In genomic region chr14:21902561-21903199, GRCh38 we compare ENCODE assay signal across 9 cellular contexts.
DNase-seq lines count a peak whose midpoint lies in the region; ATAC-seq and FAIRE-seq lines count a peak whose summit lies in the region.
"Had no signal": no experiment of that assay in that cellular context is flagged by ENCODE, and none has a peak within 500 bp of the region (broad histone marks: within the 10 kb centered on the region; RNA-seq: fewer than 3 reads in every experiment).

No MANE protein-coding gene starts in this region.

- DNase-seq in T-helper 17 cell, result no peak
- peak; percentile 47 for DNase-seq in dermis blood vessel endothelial cell
- DNase-seq in small intestine, result peak; percentile 4
- no peak for DNase-seq in GM19240 (ENCODE audit: insufficient read length, low spot score)
- no peak for DNase-seq in D341Med (ENCODE audit: low spot score)
- no peak for DNase-seq in cerebellar nuclear complex (lab: John Stamatoyannopoulos, UW)
- DNase-seq: stimulated activated CD4-positive, alpha-beta T cell treated with anti-CD3 and anti-CD28 coated beads, Interleukin-2, amount 100 ng/mL, for 48 hours had no signal

- H3K4me1 Mint-ChIP-seq in T-helper 17 cell, result peaks cover 5% of the 10 kb centered on the region

- 50 to 73% (median 55%) methylated on average over 4 of the region's 4 CpGs for whole genome bisulfite sequencing in small intestine, 3 donors

- no peak overlapping the region for H3K27ac ChIP-seq in small intestine (ENCODE audit: low read depth in 1 of 2, low read length in 1 of 2)
- H3K27ac ChIP-seq: KMS-11 had no signal

- ATAC-seq in GM19395 (IDR thresholded peaks at IDR 0.05; ENCODE audit: unreplicated experiment) (peak; percentile 65), T-helper 17 cell (peak; percentile 77)

- H3K27me3 ChIP-seq in small intestine (ENCODE audit: control insufficient read depth in 2 of 2, insufficient read depth in 2 of 2, low read length in 2 of 2), result no peaks in the 10 kb centered on the region

- H3K27ac Mint-ChIP-seq in T-helper 17 cell, result peak overlapping the region; percentile 53

- H3K9me3 ChIP-seq in T-helper 17 cell (ENCODE audit: control insufficient read depth, low read length, poor library complexity, severe bottlenecking) (no peaks in the 10 kb centered on the region), small intestine (ENCODE audit: control insufficient read depth, low read depth) (no peaks in the 10 kb centered on the region)

- H3K36me3 ChIP-seq in small intestine (ENCODE audit: control insufficient read depth in 2 of 2, insufficient read depth in 2 of 2, low read length in 2 of 2), result no peaks in the 10 kb centered on the region

- FAIRE-seq in small intestine (lab: Jason Lieb, UNC), result no peak

- H3K4me1 ChIP-seq in small intestine (ENCODE audit: control insufficient read depth in 2 of 2, insufficient read depth in 1 of 2, low read depth in 1 of 2, low read length in 1 of 2), result no peaks in the 10 kb centered on the region

- H3K36me3 Mint-ChIP-seq in T-helper 17 cell (ENCODE audit: low read depth), result no peaks in the 10 kb centered on the region

- no peaks in the 10 kb centered on the region for H3K27me3 Mint-ChIP-seq in T-helper 17 cell

- peak overlapping the region; percentile 41 for H3K4me3 Mint-ChIP-seq in T-helper 17 cell

- no peak overlapping the region for H3K4me3 ChIP-seq in small intestine (ENCODE audit: low read depth in 1 of 2, low read length in 2 of 2)

Comparison
In these comparisons a context has a peak if more than half of its experiments do, and no peak if none do; other contexts are left out.
1. DNase-seq: peak in dermis blood vessel endothelial cell (single experiment) and small intestine (single experiment); none in T-helper 17 cell (0 of 3), GM19240 (single experiment), D341Med (single experiment) and cerebellar nuclear complex (0 of 2).